7 cellular contexts compared by ENCODE assay signal in genomic region chr5:172235132-172235780, GRCh38. TPM values are rescaled to one million over a fixed set of nuclear protein-coding genes. Genes with fewer than 3 reads are reported as not detected.
DNase-seq lines count a peak whose midpoint lies in the region; ATAC-seq, FAIRE-seq and TF ChIP-seq lines count a peak whose summit lies in the region.

No MANE protein-coding gene starts in this region.

- H3K4me2 ChIP-seq in smooth muscle cell = no peak overlapping the region

- no peak overlapping the region for H3K9ac ChIP-seq in smooth muscle cell (ENCODE audit: low read depth)

- H4K20me1 ChIP-seq in smooth muscle cell (ENCODE audit: low read depth) = peaks cover 82% of the 10 kb centered on the region

- peak; percentile 89 for FAIRE-seq in GM19239 (lab: Jason Lieb, UNC)

- 80% methylated on average over 4 of the region's 4 CpGs for WGBS in smooth muscle cell (ENCODE audit: low lambda C conversion rate)

- H3K9me3 Mint-ChIP-seq in activated B cell treated with CpG ODN at 0.5 μM for 24 hours = no peaks in the 10 kb centered on the region

- DNase-seq in GM19239 (ENCODE audit: insufficient read length, low spot score) (peak; percentile 12), activated B cell treated with CpG ODN at 0.5 μM for 24 hours (no peak), smooth muscle cell (lab: John Stamatoyannopoulos, UW; ENCODE audit: unreplicated experiment) (no peak), NCI-H2227 treated with DMSO at 0.1 percent for 48 hours (lab: John Stamatoyannopoulos, UW) (no peak), germinal center (ENCODE audit: low spot score) (no peak)
- DNase-seq in effector memory CD4-positive, alpha-beta T cell = no peak

- peak overlapping the region; percentile 64 for H3K27ac Mint-ChIP-seq in activated B cell treated with CpG ODN at 0.5 μM for 24 hours

- H3K27me3 ChIP-seq in smooth muscle cell (ENCODE audit: low read depth) = no peaks in the 10 kb centered on the region
- H3K27me3 ChIP-seq in effector memory CD4-positive, alpha-beta T cell (replicated peaks; ENCODE audit: control insufficient read depth, insufficient read depth, low read length, poor library complexity, severe bottlenecking) = no peaks in the 10 kb centered on the region

- TF ChIP-seq CTCF in activated B cell treated with CpG ODN at 0.5 μM for 24 hours (IDR thresholded peaks at IDR 0.05) = no peak
- no peak for TF ChIP-seq CTCF in smooth muscle cell (IDR thresholded peaks at IDR 0.05; ENCODE audit: borderline replicate concordance, insufficient read depth, poor library complexity, severe bottlenecking)

- peaks cover 21% of the 10 kb centered on the region for H3K4me1 Mint-ChIP-seq in activated B cell treated with CpG ODN at 0.5 μM for 24 hours

- H3F3A ChIP-seq in smooth muscle cell (ENCODE audit: low read depth) = no peaks in the 10 kb centered on the region

- no peak overlapping the region for H2AFZ ChIP-seq in smooth muscle cell (ENCODE audit: low read depth)

- no peaks in the 10 kb centered on the region for H3K27me3 Mint-ChIP-seq in activated B cell treated with CpG ODN at 0.5 μM for 24 hours

- POLR2A ChIA-PET in activated B cell treated with CpG ODN at 0.5 μM for 24 hours (lab: Charles Lee) = no interaction called here

- H3K79me2 ChIP-seq in smooth muscle cell (ENCODE audit: low read depth) = peaks cover 71% of the 10 kb centered on the region

- peak; percentile 65 for ATAC-seq in HG03108 (IDR thresholded peaks at IDR 0.05; ENCODE audit: unreplicated experiment)
- ATAC-seq in activated B cell treated with CpG ODN at 0.5 μM for 24 hours (ENCODE audit: low read depth) = no peak

- no peaks in the 10 kb centered on the region for H3K9me3 ChIP-seq in smooth muscle cell (replicated peaks; ENCODE audit: low read depth)
- H3K9me3 ChIP-seq in effector memory CD4-positive, alpha-beta T cell (ENCODE audit: control insufficient read depth, low read length) = no peaks in the 10 kb centered on the region

- peaks cover 8% of the 10 kb centered on the region for H3K36me3 ChIP-seq in smooth muscle cell (ENCODE audit: low read depth)
- H3K36me3 ChIP-seq in effector memory CD4-positive, alpha-beta T cell (ENCODE audit: control insufficient read depth, insufficient read depth, low read length) = no peaks in the 10 kb centered on the region

- peaks cover 30% of the 10 kb centered on the region for H3K36me3 Mint-ChIP-seq in activated B cell treated with CpG ODN at 0.5 μM for 24 hours (ENCODE audit: low read depth)

- no peak overlapping the region for H3K4me3 Mint-ChIP-seq in activated B cell treated with CpG ODN at 0.5 μM for 24 hours

- peak overlapping the region; percentile 10 for H3K4me3 ChIP-seq in smooth muscle cell
- H3K4me3 ChIP-seq in effector memory CD4-positive, alpha-beta T cell (ENCODE audit: insufficient read depth, low read depth, low read length, poor library complexity, severe bottlenecking) = no peak overlapping the region

- CTCF ChIA-PET in activated B cell treated with CpG ODN at 0.5 μM for 24 hours (lab: Charles Lee) = no interaction called here

- H3K4me1 ChIP-seq in smooth muscle cell (ENCODE audit: low read depth) = peaks cover 13% of the 10 kb centered on the region
- H3K4me1 ChIP-seq in effector memory CD4-positive, alpha-beta T cell (ENCODE audit: control insufficient read depth, insufficient read depth, low read length, poor library complexity, severe bottlenecking) = peaks cover 10% of the 10 kb centered on the region

- intact Hi-C loops in activated B cell treated with CpG ODN at 0.5 μM for 24 hours (cut with micrococcal nuclease) = no loop called here

- H3K27ac ChIP-seq in smooth muscle cell (ENCODE audit: low read depth) = no peak overlapping the region
- H3K27ac ChIP-seq in effector memory CD4-positive, alpha-beta T cell (ENCODE audit: insufficient read depth, low read length, poor library complexity, severe bottlenecking) = no peak overlapping the region

RNA-seq across cellular contexts. Expression of gene EFCAB9, which starts 41.3 kb away (rescaled TPM):
- total RNA-seq in activated B cell treated with CpG ODN at 0.5 μM for 24 hours (not detected in 2 replicates), smooth muscle cell (not detected in 2 replicates)
- polyA plus RNA-seq in smooth muscle cell = not detected in 2 replicates

RNA-seq across cellular contexts. Expression of gene STK10, which starts 47.2 kb away (rescaled TPM):
- total RNA-seq in activated B cell treated with CpG ODN at 0.5 μM for 24 hours (233 and 276 TPM in 2 replicates), smooth muscle cell (10.8 and 26.0 TPM in 2 replicates)
- polyA plus RNA-seq in smooth muscle cell = 10.7 and 15.5 TPM in 2 replicates

RNA-seq across cellular contexts. Expression of gene UBTD2, which starts 48.3 kb away (rescaled TPM):
- total RNA-seq in activated B cell treated with CpG ODN at 0.5 μM for 24 hours (8.5 and 9.0 TPM in 2 replicates), smooth muscle cell (38.2 and 44.0 TPM in 2 replicates)
- 20.8 and 23.6 TPM in 2 replicates for polyA plus RNA-seq in smooth muscle cell
